ENCODE assay signal across 3 cellular contexts in the genomic region with DNA sequence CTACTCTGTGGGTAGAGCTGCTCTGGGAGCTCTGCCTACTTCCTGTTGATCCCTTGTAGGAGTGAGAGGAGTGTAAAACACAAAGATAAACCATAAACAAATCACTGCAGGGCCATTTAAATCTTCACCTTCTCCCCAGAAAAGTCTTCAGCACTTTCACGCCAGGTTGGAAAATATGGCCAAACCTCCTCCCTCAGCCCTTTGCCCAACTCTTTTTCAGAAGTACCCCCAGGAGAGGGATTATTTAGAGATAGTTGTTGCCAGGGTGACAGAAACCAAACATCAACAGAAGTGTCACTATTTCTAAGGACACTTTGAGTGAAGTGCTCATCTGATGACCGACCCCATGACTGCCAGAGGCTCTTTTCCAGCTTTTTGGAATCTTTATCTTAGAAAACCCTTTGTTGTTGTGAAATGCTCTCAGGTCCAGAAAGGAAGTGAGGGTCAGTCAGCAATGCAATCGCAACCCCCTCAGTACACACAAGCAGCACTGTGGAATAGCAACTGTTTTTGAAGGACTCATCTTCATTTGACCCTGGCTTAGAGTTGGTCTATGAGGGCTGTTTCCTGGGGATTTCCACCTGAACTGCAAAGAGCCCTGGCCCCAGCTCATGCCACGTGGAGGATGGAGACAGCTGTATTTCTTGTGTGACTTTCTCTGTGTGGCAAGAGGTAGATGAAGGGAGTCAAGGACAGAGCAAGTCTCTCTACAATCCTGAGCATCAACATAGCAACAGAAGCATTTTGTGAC.
TF ChIP-seq lines count a peak whose summit lies in the region.

No MANE protein-coding gene starts in this region.

TF ChIP-seq in liver, 16 proteins besides CTCF, POLR2A, EP300 and RAD21 (continued from another document):
- TF ChIP-seq MAX (IDR thresholded peaks at IDR 0.05) (no peak), HNF4A (conservative IDR thresholded peaks at IDR 0.05) (peak; percentile 8 to 61), JUND (IDR thresholded peaks at IDR 0.05) (peak in 1 of 2 donors; percentile 10), RXRA (IDR thresholded peaks at IDR 0.05) (peak; percentile 45 to 68), EGR1 (IDR thresholded peaks at IDR 0.05; ENCODE audit: low read depth in 2 of 2) (no peak), SP1 (IDR thresholded peaks at IDR 0.05) (peak; percentile 75), HNF4G (IDR thresholded peaks at IDR 0.05) (no peak), FOXA1 (IDR thresholded peaks at IDR 0.05) (no peak), NR2F2 (IDR thresholded peaks at IDR 0.05) (no peak), YY1 (IDR thresholded peaks at IDR 0.05) (no peak), ZBTB33 (IDR thresholded peaks at IDR 0.05) (no peak), GABPA (IDR thresholded peaks at IDR 0.05 in 1 of 2, conservative IDR thresholded peaks at IDR 0.05 in 1 of 2) (no peak)
- TF ChIP-seq, protein P1, sequence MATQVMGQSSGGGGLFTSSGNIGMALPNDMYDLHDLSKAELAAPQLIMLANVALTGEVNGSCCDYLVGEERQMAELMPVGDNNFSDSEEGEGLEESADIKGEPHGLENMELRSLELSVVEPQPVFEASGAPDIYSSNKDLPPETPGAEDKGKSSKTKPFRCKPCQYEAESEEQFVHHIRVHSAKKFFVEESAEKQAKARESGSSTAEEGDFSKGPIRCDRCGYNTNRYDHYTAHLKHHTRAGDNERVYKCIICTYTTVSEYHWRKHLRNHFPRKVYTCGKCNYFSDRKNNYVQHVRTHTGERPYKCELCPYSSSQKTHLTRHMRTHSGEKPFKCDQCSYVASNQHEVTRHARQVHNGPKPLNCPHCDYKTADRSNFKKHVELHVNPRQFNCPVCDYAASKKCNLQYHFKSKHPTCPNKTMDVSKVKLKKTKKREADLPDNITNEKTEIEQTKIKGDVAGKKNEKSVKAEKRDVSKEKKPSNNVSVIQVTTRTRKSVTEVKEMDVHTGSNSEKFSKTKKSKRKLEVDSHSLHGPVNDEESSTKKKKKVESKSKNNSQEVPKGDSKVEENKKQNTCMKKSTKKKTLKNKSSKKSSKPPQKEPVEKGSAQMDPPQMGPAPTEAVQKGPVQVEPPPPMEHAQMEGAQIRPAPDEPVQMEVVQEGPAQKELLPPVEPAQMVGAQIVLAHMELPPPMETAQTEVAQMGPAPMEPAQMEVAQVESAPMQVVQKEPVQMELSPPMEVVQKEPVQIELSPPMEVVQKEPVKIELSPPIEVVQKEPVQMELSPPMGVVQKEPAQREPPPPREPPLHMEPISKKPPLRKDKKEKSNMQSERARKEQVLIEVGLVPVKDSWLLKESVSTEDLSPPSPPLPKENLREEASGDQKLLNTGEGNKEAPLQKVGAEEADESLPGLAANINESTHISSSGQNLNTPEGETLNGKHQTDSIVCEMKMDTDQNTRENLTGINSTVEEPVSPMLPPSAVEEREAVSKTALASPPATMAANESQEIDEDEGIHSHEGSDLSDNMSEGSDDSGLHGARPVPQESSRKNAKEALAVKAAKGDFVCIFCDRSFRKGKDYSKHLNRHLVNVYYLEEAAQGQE (IDR thresholded peaks at IDR 0.05) = no peak
- TF ChIP-seq, protein P2, sequence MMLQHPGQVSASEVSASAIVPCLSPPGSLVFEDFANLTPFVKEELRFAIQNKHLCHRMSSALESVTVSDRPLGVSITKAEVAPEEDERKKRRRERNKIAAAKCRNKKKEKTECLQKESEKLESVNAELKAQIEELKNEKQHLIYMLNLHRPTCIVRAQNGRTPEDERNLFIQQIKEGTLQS (IDR thresholded peaks at IDR 0.05) = no peak

TF ChIP-seq in SK-N-SH, 30 proteins besides CTCF, POLR2A, EP300 and RAD21:
- no peak for TF ChIP-seq IRF3 (IDR thresholded peaks at IDR 0.05; ENCODE audit: low read depth, low read length)
- no peak for TF ChIP-seq USF1 (IDR thresholded peaks at IDR 0.05; ENCODE audit: borderline replicate concordance, low read depth)
- no peak for TF ChIP-seq MEF2A (IDR thresholded peaks at IDR 0.05; ENCODE audit: borderline replicate concordance, low read depth)
- no peak for TF ChIP-seq ELF1 (IDR thresholded peaks at IDR 0.05)
- no peak for TF ChIP-seq YY1 (IDR thresholded peaks at IDR 0.05; ENCODE audit: low read depth)
- no peak for TF ChIP-seq ZBTB33 (IDR thresholded peaks at IDR 0.05; ENCODE audit: borderline replicate concordance, low read depth)
- no peak for TF ChIP-seq MXI1 (IDR thresholded peaks at IDR 0.05; ENCODE audit: low read depth, low read length)
- TF ChIP-seq USF2 (IDR thresholded peaks at IDR 0.05; ENCODE audit: borderline replicate concordance, low read depth, low read length) = no peak
- no peak for TF ChIP-seq CHD2 (IDR thresholded peaks at IDR 0.05; ENCODE audit: low read length, partially characterized antibody)

TF ChIP-seq in HEK293T, 16 proteins besides CTCF, POLR2A, EP300 and RAD21 (continued from another document):
- TF ChIP-seq, protein P3, sequence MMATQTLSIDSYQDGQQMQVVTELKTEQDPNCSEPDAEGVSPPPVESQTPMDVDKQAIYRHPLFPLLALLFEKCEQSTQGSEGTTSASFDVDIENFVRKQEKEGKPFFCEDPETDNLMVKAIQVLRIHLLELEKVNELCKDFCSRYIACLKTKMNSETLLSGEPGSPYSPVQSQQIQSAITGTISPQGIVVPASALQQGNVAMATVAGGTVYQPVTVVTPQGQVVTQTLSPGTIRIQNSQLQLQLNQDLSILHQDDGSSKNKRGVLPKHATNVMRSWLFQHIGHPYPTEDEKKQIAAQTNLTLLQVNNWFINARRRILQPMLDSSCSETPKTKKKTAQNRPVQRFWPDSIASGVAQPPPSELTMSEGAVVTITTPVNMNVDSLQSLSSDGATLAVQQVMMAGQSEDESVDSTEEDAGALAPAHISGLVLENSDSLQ (IDR thresholded peaks at IDR 0.05) = no peak
- TF ChIP-seq HDGF (IDR thresholded peaks at IDR 0.05; ENCODE audit: borderline replicate concordance) = no peak
- TF ChIP-seq NFRKB (IDR thresholded peaks at IDR 0.05) = no peak
- no peak for TF ChIP-seq SP1 (IDR thresholded peaks at IDR 0.05)
- TF ChIP-seq LEF1 (IDR thresholded peaks at IDR 0.05; ENCODE audit: borderline replicate concordance) = no peak
TF ChIP-seq in HEK293T: peak in this region for 0.
